ENCODE assay signal across 11 cellular contexts in the genomic region with DNA sequence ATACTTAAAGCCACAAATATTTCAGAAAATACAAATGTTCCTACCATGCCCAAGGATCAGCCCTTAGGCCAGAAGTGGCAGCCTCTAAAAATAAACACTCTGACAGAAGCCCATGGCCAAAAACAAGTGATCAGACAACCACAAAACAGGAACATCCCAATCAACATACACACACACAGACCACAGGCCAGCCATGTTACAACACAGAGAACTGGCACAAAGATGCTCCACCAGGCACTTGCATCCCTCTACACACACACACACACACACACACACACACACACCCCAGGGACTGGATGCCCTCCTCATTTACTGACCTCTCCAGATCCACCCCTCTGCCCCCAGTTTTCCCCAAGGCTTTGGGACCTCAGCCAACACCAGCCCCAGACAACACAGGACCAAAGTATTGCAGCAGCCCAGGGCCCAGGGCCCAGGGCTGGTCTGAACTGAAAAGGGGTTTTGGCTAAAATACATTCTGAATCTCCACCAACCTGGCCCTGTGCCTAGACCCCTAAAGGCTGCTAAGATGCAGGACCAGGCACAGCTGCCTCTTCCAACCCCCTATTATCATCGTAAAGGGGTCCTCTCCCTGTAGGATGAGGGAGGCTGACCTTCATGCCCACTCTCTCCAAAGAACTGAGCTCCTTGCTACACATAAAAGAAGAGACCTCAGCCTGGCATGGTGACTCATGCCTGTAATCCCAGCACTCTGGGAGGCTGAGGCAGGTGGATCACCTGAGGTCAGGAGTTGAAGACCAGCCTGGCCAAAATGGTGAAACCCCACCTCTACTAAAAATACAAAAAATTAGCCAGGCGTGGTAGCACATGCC.
DNase-seq lines count a peak whose midpoint lies in the region; ATAC-seq, FAIRE-seq and TF ChIP-seq lines count a peak whose summit lies in the region.
"Had no signal": no experiment of that assay in that cellular context is flagged by ENCODE, and none has a peak within 500 bp of the region (broad histone marks: within the 10 kb centered on the region; RNA-seq: fewer than 3 reads in every experiment).

No MANE protein-coding gene starts in this region.

- in situ Hi-C loops in HepG2 (cut with HindIII; ENCODE audit: extremely low pct_ligation_motif_present, low pct_unique_long_range_greater_than_20kb), result no loop called here

- intact Hi-C loops in CD14-positive monocyte (cut with micrococcal nuclease) (no loop called here), HepG2 (cut with micrococcal nuclease; ENCODE audit: unreplicated experiment) (no loop called here)

- WGBS in SK-N-SH (ENCODE audit: low lambda C conversion rate), result 71% methylated on average over 2 of the region's 2 CpGs
- WGBS in HepG2 (ENCODE audit: low lambda C conversion rate), result 96% methylated on average over 2 of the region's 2 CpGs

- H3K36me3 ChIP-seq in SK-N-SH (replicated peaks in 1 of 2; ENCODE audit: control insufficient read depth in 1 of 2, insufficient read depth in 2 of 2, low read length in 1 of 2) (peaks cover 29 to 37% of the 10 kb centered on the region in 2 experiments), rectal smooth muscle tissue (ENCODE audit: control insufficient read depth, insufficient read depth, low read length) (peaks cover 18% of the 10 kb centered on the region), HepG2 (replicated peaks in 1 of 2; ENCODE audit: control insufficient read depth in 1 of 2, insufficient read depth in 2 of 2, low read length in 2 of 2) (peaks cover 16 to 20% of the 10 kb centered on the region in 2 experiments)

- H3K9me2 ChIP-seq in SK-N-SH, result no peaks in the 10 kb centered on the region

- peaks cover 29% of the 10 kb centered on the region for H3K4me1 Mint-ChIP-seq in CD14-positive monocyte

- H3K4me2 ChIP-seq in SK-N-SH (peak overlapping the region; percentile 79), HepG2 (ENCODE audit: low read depth, low read length) (no peak overlapping the region)

- H2AFZ ChIP-seq in SK-N-SH (ENCODE audit: low read depth) (no peak overlapping the region), HepG2 (ENCODE audit: low read length) (no peak overlapping the region)

- H3K36me3 Mint-ChIP-seq in CD14-positive monocyte, result peaks cover 35 to 45% of the 10 kb centered on the region in 2 donors

- H3K27ac ChIP-seq in SK-N-SH (ENCODE audit: low read depth in 2 of 2, low read length in 1 of 2) (peak overlapping the region in 1 of 2 experiments; percentile 63; a peak in 2 of 4 replicates), foreskin keratinocyte (no peak overlapping the region), rectal smooth muscle tissue (ENCODE audit: low read depth, low read length) (peak overlapping the region; percentile 79), HepG2 (ENCODE audit: extremely low read length, insufficient read depth, low read length) (no peak overlapping the region)
- H3K27ac ChIP-seq: epithelial cell of prostate had no signal

- no peak for TF ChIP-seq POLR2A in HepG2 (IDR thresholded peaks at IDR 0.05; ENCODE audit: insufficient read depth in 1 of 2, low read depth in 2 of 2, low read length in 2 of 2)

- TF ChIP-seq CTCF in CD14-positive monocyte (IDR thresholded peaks at IDR 0.05) (no peak), SK-N-SH (IDR thresholded peaks at IDR 0.05) (no peak), foreskin keratinocyte (conservative IDR thresholded peaks at IDR 0.05) (no peak), HepG2 (CRISPR knock-in tag; IDR thresholded peaks at IDR 0.05) (no peak)

- peaks cover 31 to 46% of the 10 kb centered on the region in 2 experiments; a peak in 3 of 4 replicates for H3K4me1 ChIP-seq in SK-N-SH (ENCODE audit: control insufficient read depth in 1 of 2, insufficient read depth in 2 of 2, low read depth in 1 of 2, low read length in 1 of 2)
- peaks cover 20% of the 10 kb centered on the region for H3K4me1 ChIP-seq in foreskin keratinocyte
- H3K4me1 ChIP-seq in rectal smooth muscle tissue (ENCODE audit: control insufficient read depth, insufficient read depth, low read length), result peaks cover 57% of the 10 kb centered on the region
- H3K4me1 ChIP-seq in HepG2 (ENCODE audit: insufficient read depth, low read length), result 0 out of 2 replicates have a peak, but pooled peaks cover 5% of the 10 kb centered on the region

- POLR2A ChIA-PET in SK-N-SH (lab: Yijun Ruan, JAX) (interaction anchor here (0.6 kb wide), 1 partner anchor 9 kb away, joined by 3 read pairs; no protein-coding TSS in a partner anchor), HepG2 (lab: Yijun Ruan, JAX) (no interaction called here)

- H3K27me3 Mint-ChIP-seq in CD14-positive monocyte (ENCODE audit: low read depth in 3 of 3), result peaks cover 31 to 80% (median 53%) of the 10 kb centered on the region in 3 donors

- peaks cover 0 to 5% (median 0%) of the 10 kb centered on the region in 7 donors for H3K9me3 Mint-ChIP-seq in CD14-positive monocyte

- H3F3A ChIP-seq in SK-N-SH (replicated peaks; ENCODE audit: insufficient read depth), result peaks cover 12% of the 10 kb centered on the region

- H3K4me3 Mint-ChIP-seq in CD14-positive monocyte, result peak overlapping the region; percentile 51 to 87

- no peak for FAIRE-seq in HepG2 (lab: Jason Lieb, UNC)

- TF ChIP-seq EP300 in SK-N-SH (IDR thresholded peaks at IDR 0.05; ENCODE audit: borderline replicate concordance in 1 of 2, low read depth in 1 of 2, low read length in 1 of 2) (no peak; a peak in 1 of 4 replicates), HepG2 (IDR thresholded peaks at IDR 0.05; ENCODE audit: low read depth in 2 of 2, low read length in 2 of 2) (no peak), HepG2 (CRISPR knock-in tag; IDR thresholded peaks at IDR 0.05; ENCODE audit: borderline replicate concordance) (no peak)

- DNase-seq in CD14-positive monocyte (ENCODE audit: low spot score) (peak; percentile 82), SK-N-SH (peak; percentile 69), foreskin keratinocyte (peak in 1 of 2 donors; percentile 36), superior temporal gyrus (ENCODE audit: extremely low spot score) (no peak), HepG2 (ENCODE audit: low spot score) (no peak)
- no peak for DNase-seq in stimulated activated naive CD4-positive, alpha-beta T cell treated with Interleukin-2 at 50 U/mL for 16 hours (lab: John Stamatoyannopoulos, UW)
- DNase-seq: activated CD8-positive, alpha-beta memory T cell treated with anti-CD3 and anti-CD28 coated beads, Interleukin-2, amount 50 U/mL, for 48 hours; NCI-H1092 had no signal

- no peaks in the 10 kb centered on the region for H3K27me3 ChIP-seq in SK-N-SH (ENCODE audit: insufficient read depth)
- H3K27me3 ChIP-seq in foreskin keratinocyte, result peaks cover 11% of the 10 kb centered on the region
- no peaks in the 10 kb centered on the region for H3K27me3 ChIP-seq in rectal smooth muscle tissue (ENCODE audit: control insufficient read depth, insufficient read depth, low read length)
- no peaks in the 10 kb centered on the region for H3K27me3 ChIP-seq in HepG2 (ENCODE audit: control insufficient read depth in 1 of 2, insufficient read depth in 2 of 2, low read length in 2 of 2)

- H3K4me3 ChIP-seq in SK-N-SH (ENCODE audit: low read depth in 2 of 2, low read length in 1 of 2) (no peak overlapping the region), rectal smooth muscle tissue (ENCODE audit: low read length) (no peak overlapping the region), HepG2 (replicated peaks in 1 of 3; ENCODE audit: insufficient read depth in 1 of 3, low read depth in 2 of 3, low read length in 3 of 3) (no peak overlapping the region)

- H3K27ac Mint-ChIP-seq in CD14-positive monocyte, result peak overlapping the region; percentile 80 to 96 (median 92)

- ATAC-seq in foreskin keratinocyte (peak; percentile 28), GM21423 (IDR thresholded peaks at IDR 0.05; ENCODE audit: unreplicated experiment) (no peak), HepG2 (no peak)

- CTCF ChIA-PET in SK-N-SH (lab: Yijun Ruan, JAX) (interaction anchor here (0.9 to 2.9 kb wide), 3 partner anchors 36 to 65 kb away, joined by 3 to 12 read pairs (median 7); no protein-coding TSS in a partner anchor), HepG2 (lab: Yijun Ruan, JAX; ENCODE audit: low intra/inter-chr PET ratio, low total read pairs) (no interaction called here)

- no TSS peak for BruUV-seq in HepG2 (replicated peaks; lab: Mats Ljungman, UMichigan)

- peaks cover 38% of the 10 kb centered on the region for H4K20me1 ChIP-seq in SK-N-SH (ENCODE audit: insufficient read depth)
- H4K20me1 ChIP-seq in HepG2 (ENCODE audit: insufficient read depth, low read length), result peaks cover 36% of the 10 kb centered on the region; the same call in 1 of the 2 replicates

- peak overlapping the region; percentile 29; the same call in 1 of the 2 replicates for H3K9ac ChIP-seq in SK-N-SH
- H3K9ac ChIP-seq in rectal smooth muscle tissue (ENCODE audit: low read length), result no peak overlapping the region
- no peak overlapping the region for H3K9ac ChIP-seq in HepG2 (ENCODE audit: insufficient read depth, low read depth, low read length)

- no peaks in the 10 kb centered on the region for H3K9me3 ChIP-seq in SK-N-SH
- H3K9me3 ChIP-seq in HepG2 (ENCODE audit: low read length), result peaks cover 2% of the 10 kb centered on the region; the same call in 1 of the 2 replicates

- H3K79me2 ChIP-seq in SK-N-SH (ENCODE audit: insufficient read depth) (peaks cover 62% of the 10 kb centered on the region), HepG2 (ENCODE audit: insufficient read depth, low read length) (no peaks in the 10 kb centered on the region)

- TF ChIP-seq RAD21 in SK-N-SH (IDR thresholded peaks at IDR 0.05; ENCODE audit: low read length) (no peak), HepG2 (CRISPR knock-in tag; IDR thresholded peaks at IDR 0.05) (no peak)

TF ChIP-seq in SK-N-SH, 30 proteins besides CTCF, POLR2A, EP300 and RAD21:
- no peak for TF ChIP-seq JUND (IDR thresholded peaks at IDR 0.05)
- TF ChIP-seq TCF12 (IDR thresholded peaks at IDR 0.05), result no peak
- TF ChIP-seq CHD2 (IDR thresholded peaks at IDR 0.05; ENCODE audit: low read length, partially characterized antibody), result no peak
- TF ChIP-seq NRF1 (IDR thresholded peaks at IDR 0.05; ENCODE audit: low read depth, low read length), result no peak
TF ChIP-seq in SK-N-SH: peak in this region for 0.

TF ChIP-seq in HepG2, 621 proteins besides CTCF, POLR2A, EP300 and RAD21:
- TF ChIP-seq, protein P1, sequence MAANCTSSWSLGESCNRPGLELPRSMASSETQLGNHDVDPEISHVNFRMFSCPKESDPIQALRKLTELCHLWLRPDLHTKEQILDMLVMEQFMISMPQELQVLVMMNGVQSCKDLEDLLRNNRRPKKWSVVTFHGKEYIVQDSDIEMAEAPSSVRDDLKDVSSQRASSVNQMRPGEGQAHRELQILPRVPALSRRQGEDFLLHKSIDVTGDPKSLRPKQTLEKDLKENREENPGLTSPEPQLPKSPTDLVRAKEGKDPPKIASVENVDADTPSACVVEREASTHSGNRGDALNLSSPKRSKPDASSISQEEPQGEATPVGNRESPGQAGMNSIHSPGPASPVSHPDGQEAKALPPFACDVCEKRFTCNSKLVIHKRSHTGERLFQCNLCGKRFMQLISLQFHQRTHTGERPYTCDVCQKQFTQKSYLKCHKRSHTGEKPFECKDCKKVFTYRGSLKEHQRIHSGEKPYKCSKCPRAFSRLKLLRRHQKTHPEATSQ (CRISPR knock-in tag; IDR thresholded peaks at IDR 0.05; ENCODE audit: borderline replicate concordance), result no peak

Comparison
In these comparisons a context has a peak if more than half of its experiments do, and no peak if none do; other contexts are left out.
1. DNase-seq: peak in CD14-positive monocyte (single experiment) and SK-N-SH (single experiment); none in superior temporal gyrus (single experiment), HepG2 (single experiment) and stimulated activated naive CD4-positive, alpha-beta T cell treated with Interleukin-2 at 50 U/mL for 16 hours (single experiment).